8 cellular contexts compared by ENCODE assay signal in genomic region chr3:134650431-134651346, GRCh38. TPM values are rescaled to one million over a fixed set of nuclear protein-coding genes. Genes with fewer than 3 reads are reported as not detected.
A peak's percentile ranks its signal among the peaks of the same experiment; 100 is the strongest.
DNase-seq lines count a peak whose midpoint lies in the region; ATAC-seq and TF ChIP-seq lines count a peak whose summit lies in the region.

KY (minus strand) TSS chr3:134651022; CDS start chr3:134650960, 62 bp downstream.

- POLR2A ChIA-PET in CD8-positive, alpha-beta memory T cell (lab: Charles Lee): no interaction called here

- no peak for ATAC-seq in GM18519 (IDR thresholded peaks at IDR 0.05; ENCODE audit: low FRiP score, unreplicated experiment)

- peak within 1 kb of the TSS in 4 of 7 donors; percentile 19 to 63 (median 51) for H3K4me3 Mint-ChIP-seq in CD8-positive, alpha-beta memory T cell

- no peak for TF ChIP-seq CTCF in cardiac fibroblast (IDR thresholded peaks at IDR 0.05; ENCODE audit: low read depth, low read length)

- CTCF ChIA-PET in CD8-positive, alpha-beta memory T cell (lab: Charles Lee): no interaction called here

- no peak for DNase-seq in CD8-positive, alpha-beta memory T cell
- DNase-seq in NCI-H1092 treated with DMSO at 0.1 percent for 48 hours (lab: John Stamatoyannopoulos, UW) (peak; percentile 50), cardiac fibroblast (ENCODE audit: low read depth in 2 of 2) (peak; percentile 59 to 62), iris pigment epithelial cell (ENCODE audit: low read depth) (peak; percentile 43), HUDEP-2 (lab: John Stamatoyannopoulos, UW; ENCODE audit: unreplicated experiment in 76 of 76) (no peak)
- DNase-seq in stimulated activated CD4-positive, alpha-beta T cell treated with anti-CD3 and anti-CD28 coated beads, Interleukin-12 subunit alpha, Interleukin-12 subunit beta, amount 100 ng/mL, for 4 hours: no peak

- no peak within 1 kb of the TSS for H3K4me3 ChIP-seq in CD8-positive, alpha-beta memory T cell (ENCODE audit: low read length)
- H3K4me3 ChIP-seq in cardiac fibroblast (replicated peaks in 1 of 2; ENCODE audit: low read depth in 2 of 2, low read length in 2 of 2) (peak within 1 kb of the TSS; percentile 40 to 57), skeletal muscle tissue (ENCODE audit: low read length in 3 of 3) (peak within 1 kb of the TSS; percentile 78 to 87 (median 85))

- H3K36me3 ChIP-seq in CD8-positive, alpha-beta memory T cell (ENCODE audit: insufficient read depth, low read length): no peaks in the 10 kb centered on the region
- peaks cover 0 to 13% (median 4%) of the 10 kb centered on the region in 3 donors for H3K36me3 ChIP-seq in skeletal muscle tissue (ENCODE audit: control insufficient read depth in 3 of 3, insufficient read depth in 3 of 3, low read length in 3 of 3)

- H3K9ac ChIP-seq in skeletal muscle tissue (ENCODE audit: low read depth in 1 of 3, low read length in 3 of 3): peak within 1 kb of the TSS; percentile 82 to 89 (median 88)

- H3K9me3 Mint-ChIP-seq in CD8-positive, alpha-beta memory T cell: no peaks in the 10 kb centered on the region

- H3K4me1 ChIP-seq in CD8-positive, alpha-beta memory T cell (ENCODE audit: insufficient read depth, low read length): no peaks in the 10 kb centered on the region
- peaks cover 63 to 66% (median 64%) of the 10 kb centered on the region in 3 donors for H3K4me1 ChIP-seq in skeletal muscle tissue (ENCODE audit: control insufficient read depth in 3 of 3, insufficient read depth in 3 of 3, low read length in 3 of 3)

- no peaks in the 10 kb centered on the region for H3K36me3 Mint-ChIP-seq in CD8-positive, alpha-beta memory T cell

- H3K27ac ChIP-seq in CD8-positive, alpha-beta memory T cell (ENCODE audit: low read depth, low read length): no peak within 1 kb of the TSS
- peak within 1 kb of the TSS; percentile 80 for H3K27ac ChIP-seq in skeletal muscle tissue (ENCODE audit: low read depth, low read length)

- H3K27me3 ChIP-seq in CD8-positive, alpha-beta memory T cell (ENCODE audit: insufficient read depth, low read length, poor library complexity, severe bottlenecking): no peaks in the 10 kb centered on the region
- H3K27me3 ChIP-seq in skeletal muscle tissue (ENCODE audit: control insufficient read depth in 3 of 3, insufficient read depth in 3 of 3, low read length in 3 of 3): no peaks in the 10 kb centered on the region

- peaks cover 9 to 47% of the 10 kb centered on the region in 2 donors for H3K27me3 Mint-ChIP-seq in CD8-positive, alpha-beta memory T cell

- H3K27ac Mint-ChIP-seq in CD8-positive, alpha-beta memory T cell: no peak within 1 kb of the TSS

- H3K4me1 Mint-ChIP-seq in CD8-positive, alpha-beta memory T cell: peaks cover 0 to 9% (median 0%) of the 10 kb centered on the region in 3 donors

- H3K9me3 ChIP-seq in CD8-positive, alpha-beta memory T cell (ENCODE audit: low read length): no peaks in the 10 kb centered on the region
- no peaks in the 10 kb centered on the region for H3K9me3 ChIP-seq in skeletal muscle tissue (ENCODE audit: control insufficient read depth in 3 of 3, low read length in 3 of 3)

RNA-seq across cellular contexts. Expression of gene KY, which starts in this region (rescaled TPM):
- not detected for total RNA-seq in CD8-positive, alpha-beta memory T cell
- polyA plus RNA-seq in CD8-positive, alpha-beta memory T cell: 0.36 TPM
- total RNA-seq in skeletal muscle tissue: 61.6 TPM

Comparison
In these comparisons a context has a peak if more than half of its experiments do, and no peak if none do; other contexts are left out.
1. RNA of gene KY (total RNA-seq): 61.6 TPM in skeletal muscle tissue (single experiment); not detected in CD8-positive, alpha-beta memory T cell; every median in the first group is over 10 times any median in the second.
2. DNase-seq: peak in NCI-H1092 treated with DMSO at 0.1 percent for 48 hours (single experiment), cardiac fibroblast (2 of 2) and iris pigment epithelial cell (single experiment); none in CD8-positive, alpha-beta memory T cell (0 of 5), HUDEP-2 (0 of 76) and stimulated activated CD4-positive, alpha-beta T cell treated with anti-CD3 and anti-CD28 coated beads, Interleukin-12 subunit alpha, Interleukin-12 subunit beta, amount 100 ng/mL, for 4 hours (single experiment).